Comparison of ENCODE assay signal across 8 cellular contexts in genomic region chr17:80219777-80220708, GRCh38. TPM values are rescaled to one million over a fixed set of nuclear protein-coding genes. Genes with fewer than 3 reads are reported as not detected.
DNase-seq lines count a peak whose midpoint lies in the region; ATAC-seq and TF ChIP-seq lines count a peak whose summit lies in the region.

Gene SGSH (minus strand): TSS chr17:80220333. CDS start chr17:80220313, 20 bp downstream.
Gene SLC26A11 (plus strand): TSS chr17:80220427. CDS start chr17:80221561, 1,134 bp downstream.

- peaks cover 15% of the 10 kb centered on the region for H4K20me1 ChIP-seq in smooth muscle cell (ENCODE audit: low read depth)

- H3K27me3 Mint-ChIP-seq in CD4-positive, alpha-beta memory T cell: no peaks in the 10 kb centered on the region

- POLR2A ChIA-PET in CD4-positive, alpha-beta memory T cell (lab: Charles Lee; ENCODE audit: partially characterized antibody): interaction anchor here (0.7 to 4.3 kb wide), 16 partner anchors 8 to 1299 kb away, joined by 3 to 71 read pairs (median 5); partner anchors contain the start of genes GAA and RNF213

- H3K4me2 ChIP-seq in smooth muscle cell: peak within 1 kb of the TSS; percentile 100

- H3K79me2 ChIP-seq in smooth muscle cell (ENCODE audit: low read depth): peaks cover 8% of the 10 kb centered on the region

- H3K9ac ChIP-seq in smooth muscle cell (ENCODE audit: low read depth): peak within 1 kb of the TSS; percentile 77

- H3K4me3 Mint-ChIP-seq in CD4-positive, alpha-beta memory T cell: peak within 1 kb of the TSS; percentile 87 to 96 (median 94)

- peak within 1 kb of the TSS; percentile 96 for H3K27ac ChIP-seq in CD4-positive, alpha-beta memory T cell (ENCODE audit: low read depth, low read length)
- H3K27ac ChIP-seq in smooth muscle cell (ENCODE audit: low read depth): peak within 1 kb of the TSS; percentile 67

- intact Hi-C loops in CD4-positive, alpha-beta memory T cell (cut with micrococcal nuclease): loop anchor here (1.0 to 2.0 kb wide), 4 partner anchors 24 to 73 kb away; partner anchors contain the start of gene EIF4A3

- H3K9me3 ChIP-seq in CD4-positive, alpha-beta memory T cell (ENCODE audit: control insufficient read depth in 1 of 2, low read length in 2 of 2): no peaks in the 10 kb centered on the region
- H3K9me3 ChIP-seq in smooth muscle cell (replicated peaks; ENCODE audit: low read depth): no peaks in the 10 kb centered on the region

- no peak for TF ChIP-seq CTCF in smooth muscle cell (IDR thresholded peaks at IDR 0.05; ENCODE audit: borderline replicate concordance, insufficient read depth, poor library complexity, severe bottlenecking)

- peak; percentile 32 for ATAC-seq in GM21381 (IDR thresholded peaks at IDR 0.05; ENCODE audit: unreplicated experiment)
- no peak for ATAC-seq in GM19397 (IDR thresholded peaks at IDR 0.05; ENCODE audit: unreplicated experiment)

- peaks cover 23% of the 10 kb centered on the region for H3K36me3 ChIP-seq in CD4-positive, alpha-beta memory T cell (ENCODE audit: insufficient read depth, low read length)
- no peaks in the 10 kb centered on the region for H3K36me3 ChIP-seq in smooth muscle cell (ENCODE audit: low read depth)

- WGBS in smooth muscle cell (ENCODE audit: low lambda C conversion rate): 2% methylated on average over 39 of the region's 80 CpGs

- H3K9me3 Mint-ChIP-seq in CD4-positive, alpha-beta memory T cell: peaks cover 0 to 2% (median 0%) of the 10 kb centered on the region in 8 donors

- H3K27me3 ChIP-seq in CD4-positive, alpha-beta memory T cell (ENCODE audit: insufficient read depth, low read length): no peaks in the 10 kb centered on the region
- H3K27me3 ChIP-seq in smooth muscle cell (ENCODE audit: low read depth): no peaks in the 10 kb centered on the region

- H3F3A ChIP-seq in smooth muscle cell (ENCODE audit: low read depth): no peaks in the 10 kb centered on the region

- H3K36me3 Mint-ChIP-seq in CD4-positive, alpha-beta memory T cell: peaks cover 11 to 46% of the 10 kb centered on the region in 2 donors

- in situ Hi-C loops in T47D (cut with HindIII; ENCODE audit: low pct_unique_long_range_greater_than_20kb, low sequenced_read_pairs): no loop called here

- H3K4me1 Mint-ChIP-seq in CD4-positive, alpha-beta memory T cell: peaks cover 25 to 61% (median 45%) of the 10 kb centered on the region in 4 donors

- CTCF ChIA-PET in CD4-positive, alpha-beta memory T cell (lab: Charles Lee; ENCODE audit: partially characterized antibody): interaction anchor here (0.9 to 2.0 kb wide), 3 partner anchors 14 to 33 kb away, joined by 4 to 9 read pairs (median 4); no protein-coding TSS in a partner anchor

- DNase-seq in CD4-positive, alpha-beta memory T cell: peak; percentile 37 to 66 (median 40)
- DNase-seq in NCI-H1048 (lab: John Stamatoyannopoulos, UW) (peak; percentile 59), UCSD-AML1 (lab: John Stamatoyannopoulos, UW; ENCODE audit: unreplicated experiment) (peak; percentile 43), T47D (ENCODE audit: low read depth in 1 of 2, low spot score in 1 of 2) (peak; percentile 80 to 100), iPS-NIHi11 (ENCODE audit: low spot score) (peak; percentile 100), smooth muscle cell (lab: John Stamatoyannopoulos, UW; ENCODE audit: unreplicated experiment) (peak; percentile 59)

- peak within 1 kb of the TSS; percentile 91 to 98 (median 97) for H3K27ac Mint-ChIP-seq in CD4-positive, alpha-beta memory T cell

- H2AFZ ChIP-seq in smooth muscle cell (ENCODE audit: low read depth): peak within 1 kb of the TSS; percentile 92

- peaks cover 29% of the 10 kb centered on the region for H3K4me1 ChIP-seq in CD4-positive, alpha-beta memory T cell (ENCODE audit: insufficient read depth, low read length)
- H3K4me1 ChIP-seq in smooth muscle cell (ENCODE audit: low read depth): peaks cover 7% of the 10 kb centered on the region

- peak within 1 kb of the TSS; percentile 96 for H3K4me3 ChIP-seq in CD4-positive, alpha-beta memory T cell (ENCODE audit: low read length in 2 of 2)
- H3K4me3 ChIP-seq in smooth muscle cell: peak within 1 kb of the TSS; percentile 92

RNA-seq across cellular contexts. Expression of gene SGSH, which starts in this region (rescaled TPM):
- total RNA-seq in CD4-positive, alpha-beta memory T cell: 100 to 1,000 TPM; 189 to 198 TPM
- 10 to 100 TPM; 37.8 to 58.6 TPM for polyA plus RNA-seq in CD4-positive, alpha-beta memory T cell
- 5.8 and 8.5 TPM in 2 replicates for total RNA-seq in smooth muscle cell
- 26.7 and 29.2 TPM in 2 replicates for polyA plus RNA-seq in smooth muscle cell

RNA-seq across cellular contexts. Expression of gene SLC26A11, which starts in this region (rescaled TPM):
- 100 to 1,000 TPM; 121 to 126 TPM for total RNA-seq in CD4-positive, alpha-beta memory T cell
- 10 to 100 TPM in 1 of 2 donors, 1 to 10 TPM in 1; 6.3 to 10.6 TPM for polyA plus RNA-seq in CD4-positive, alpha-beta memory T cell
- 8.2 and 13.7 TPM in 2 replicates for total RNA-seq in smooth muscle cell
- 10.2 and 12.2 TPM in 2 replicates for polyA plus RNA-seq in smooth muscle cell

Comparison
In these comparisons a context has a peak if more than half of its experiments do, and no peak if none do; other contexts are left out.
1. RNA of gene SGSH (total RNA-seq): 189 to 198 TPM in CD4-positive, alpha-beta memory T cell; 5.8 to 8.5 TPM in smooth muscle cell; every median in the first group is over 10 times any median in the second.
2. DNase-seq: peak in every context shown above with its lines; median percentile 100 in iPS-NIHi11; 90 in T47D; 59 in NCI-H1048; 59 in smooth muscle cell; 43 in UCSD-AML1; 40 in CD4-positive, alpha-beta memory T cell.